Comparison of ENCODE assay signal across 11 cellular contexts in genomic region chr17:40091691-40092397, GRCh38. TPM values are rescaled to one million over a fixed set of nuclear protein-coding genes. Genes with fewer than 3 reads are reported as not detected.
DNase-seq lines count a peak whose midpoint lies in the region; ATAC-seq and TF ChIP-seq lines count a peak whose summit lies in the region.
"Had no signal": no experiment of that assay in that cellular context is flagged by ENCODE, and none has a peak within 500 bp of the region (broad histone marks: within the 10 kb centered on the region; RNA-seq: fewer than 3 reads in every experiment).

No MANE protein-coding gene starts in this region.

- peaks cover 6 to 7% of the 10 kb centered on the region in 2 donors for H3K36me3 Mint-ChIP-seq in activated T-cell treated with anti-CD3 and anti-CD28 coated beads, Interleukin-2, amount 50 U/mL, for 72 hours (ENCODE audit: insufficient read depth in 2 of 2)

- peak overlapping the region; percentile 1 for H3K27ac ChIP-seq in effector memory CD4-positive, alpha-beta T cell (ENCODE audit: insufficient read depth, low read length, poor library complexity, severe bottlenecking)
- H3K27ac ChIP-seq in muscle layer of duodenum (ENCODE audit: low read length) (peak overlapping the region; percentile 16), uterus (peak overlapping the region; percentile 90 to 99)

- peak; percentile 19 for DNase-seq in activated T-cell treated with anti-CD3 and anti-CD28 coated beads, Interleukin-2, amount 50 U/mL, for 1 hour
- DNase-seq in activated T-cell treated with anti-CD3 and anti-CD28 coated beads, Interleukin-2, amount 50 U/mL, for 72 hours: no peak
- no peak for DNase-seq in effector memory CD4-positive, alpha-beta T cell
- peak; percentile 57 to 58 for DNase-seq in uterus
- DNase-seq in NCI-H2029 treated with DMSO at 0.1 percent for 48 hours (lab: John Stamatoyannopoulos, UW): no peak
- no peak for DNase-seq in activated naive CD4-positive, alpha-beta T cell treated with Interleukin-2 at 50 U/mL for 16 hours
- DNase-seq in GDM1 (lab: John Stamatoyannopoulos, UW): no peak
- DNase-seq: activated CD4-positive, alpha-beta T cell treated with anti-CD3 and anti-CD28 coated beads, Interleukin-2, amount 10 ng/mL, durations not matched to agents 7 days and 5 days; activated naive CD8-positive, alpha-beta T cell treated with anti-CD3 and anti-CD28 coated beads, Interleukin-2, amount 50 U/mL, for 24 hours had no signal

- no peaks in the 10 kb centered on the region for H3K9me3 Mint-ChIP-seq in activated T-cell treated with anti-CD3 and anti-CD28 coated beads, Interleukin-2, amount 50 U/mL, for 72 hours
- H3K9me3 Mint-ChIP-seq: activated CD4-positive, alpha-beta T cell treated with anti-CD3 and anti-CD28 coated beads, Interleukin-2, amount 10 ng/mL, durations not matched to agents 7 days and 5 days; activated naive CD8-positive, alpha-beta T cell treated with anti-CD3 and anti-CD28 coated beads, Interleukin-2, amount 50 U/mL, for 24 hours had no signal

- no peaks in the 10 kb centered on the region for H3K27me3 ChIP-seq in effector memory CD4-positive, alpha-beta T cell (replicated peaks; ENCODE audit: control insufficient read depth, insufficient read depth, low read length, poor library complexity, severe bottlenecking)
- no peaks in the 10 kb centered on the region for H3K27me3 ChIP-seq in muscle layer of duodenum (ENCODE audit: low read depth, low read length)
- no peaks in the 10 kb centered on the region for H3K27me3 ChIP-seq in uterus

- H3K4me1 ChIP-seq in effector memory CD4-positive, alpha-beta T cell (ENCODE audit: control insufficient read depth, insufficient read depth, low read length, poor library complexity, severe bottlenecking): peaks cover 23% of the 10 kb centered on the region
- H3K4me1 ChIP-seq in muscle layer of duodenum (ENCODE audit: control insufficient read depth in 1 of 2, insufficient read depth in 2 of 2, low read length in 2 of 2) (peaks cover 8 to 76% of the 10 kb centered on the region in 2 donors), uterus (peaks cover 29 to 41% of the 10 kb centered on the region in 2 donors)

- no peaks in the 10 kb centered on the region for H3K27me3 Mint-ChIP-seq in activated T-cell treated with anti-CD3 and anti-CD28 coated beads, Interleukin-2, amount 50 U/mL, for 72 hours (ENCODE audit: low read depth)
- H3K27me3 Mint-ChIP-seq: activated CD4-positive, alpha-beta T cell treated with anti-CD3 and anti-CD28 coated beads, Interleukin-2, amount 10 ng/mL, durations not matched to agents 7 days and 5 days; activated naive CD8-positive, alpha-beta T cell treated with anti-CD3 and anti-CD28 coated beads, Interleukin-2, amount 50 U/mL, for 24 hours had no signal

- TF ChIP-seq POLR2A in uterus (IDR thresholded peaks at IDR 0.05): no peak

- H3K27ac Mint-ChIP-seq in activated T-cell treated with anti-CD3 and anti-CD28 coated beads, Interleukin-2, amount 50 U/mL, for 72 hours: no peak overlapping the region
- H3K27ac Mint-ChIP-seq: activated CD4-positive, alpha-beta T cell treated with anti-CD3 and anti-CD28 coated beads, Interleukin-2, amount 10 ng/mL, durations not matched to agents 7 days and 5 days; activated naive CD8-positive, alpha-beta T cell treated with anti-CD3 and anti-CD28 coated beads, Interleukin-2, amount 50 U/mL, for 24 hours had no signal

- intact Hi-C loops in uterus (cut with DNase I; ENCODE audit: low total_unique reads): no loop called here

- H3K4me3 ChIP-seq in effector memory CD4-positive, alpha-beta T cell (ENCODE audit: insufficient read depth, low read depth, low read length, poor library complexity, severe bottlenecking): no peak overlapping the region
- H3K4me3 ChIP-seq in muscle layer of duodenum (ENCODE audit: low read depth in 1 of 2, low read length in 2 of 2): no peak overlapping the region
- H3K4me3 ChIP-seq in uterus: no peak overlapping the region
- H3K4me3 ChIP-seq: skin epidermis had no signal

- H3K4me3 Mint-ChIP-seq in activated T-cell treated with anti-CD3 and anti-CD28 coated beads, Interleukin-2, amount 50 U/mL, for 72 hours: no peak overlapping the region
- H3K4me3 Mint-ChIP-seq: activated CD4-positive, alpha-beta T cell treated with anti-CD3 and anti-CD28 coated beads, Interleukin-2, amount 10 ng/mL, durations not matched to agents 7 days and 5 days; activated naive CD8-positive, alpha-beta T cell treated with anti-CD3 and anti-CD28 coated beads, Interleukin-2, amount 50 U/mL, for 24 hours had no signal

- H3K36me3 ChIP-seq in effector memory CD4-positive, alpha-beta T cell (ENCODE audit: control insufficient read depth, insufficient read depth, low read length): peaks cover 71% of the 10 kb centered on the region
- H3K36me3 ChIP-seq in muscle layer of duodenum (ENCODE audit: control insufficient read depth in 1 of 2, insufficient read depth in 2 of 2, low read length in 2 of 2): peaks cover 52 to 64% of the 10 kb centered on the region in 2 donors
- no peaks in the 10 kb centered on the region for H3K36me3 ChIP-seq in uterus

- peaks cover 32% of the 10 kb centered on the region for H3K4me1 Mint-ChIP-seq in activated T-cell treated with anti-CD3 and anti-CD28 coated beads, Interleukin-2, amount 50 U/mL, for 72 hours (ENCODE audit: low read depth)

- no peak for TF ChIP-seq CTCF in uterus (IDR thresholded peaks at IDR 0.05)

- no peaks in the 10 kb centered on the region for H3K9me3 ChIP-seq in effector memory CD4-positive, alpha-beta T cell (ENCODE audit: control insufficient read depth, low read length)
- H3K9me3 ChIP-seq in muscle layer of duodenum (ENCODE audit: control insufficient read depth in 1 of 2, low read length in 2 of 2): no peaks in the 10 kb centered on the region
- H3K9me3 ChIP-seq in uterus: no peaks in the 10 kb centered on the region

- no peak for ATAC-seq in activated T-cell treated with anti-CD3 and anti-CD28 coated beads, Interleukin-2, amount 50 U/mL, for 72 hours (replicated peaks in 1 of 2)
- ATAC-seq: activated naive CD8-positive, alpha-beta T cell treated with anti-CD3 and anti-CD28 coated beads, Interleukin-2, amount 50 U/mL, for 24 hours had no signal

RNA-seq across cellular contexts. Expression of gene NR1D1, which starts 8.5 kb away (rescaled TPM):
- 1 to 10 TPM; 4.5 to 6.3 TPM for total RNA-seq in activated T-cell treated with anti-CD3 and anti-CD28 coated beads, Interleukin-2, amount 50 U/mL, for 72 hours
- total RNA-seq in uterus: 10 to 100 TPM in 1 of 4 donors, 1 to 10 TPM in 3; 2.0 to 92.1 (median 4.7) TPM

RNA-seq across cellular contexts. Expression of gene THRA, which starts 29.1 kb away (rescaled TPM):
- total RNA-seq in activated T-cell treated with anti-CD3 and anti-CD28 coated beads, Interleukin-2, amount 50 U/mL, for 72 hours: 10 to 100 TPM; 12.2 to 14.7 TPM
- 100 to 1,000 TPM in 1 of 4 donors, 10 to 100 TPM in 3; 19.7 to 124 (median 63.1) TPM for total RNA-seq in uterus

RNA-seq across cellular contexts. Expression of gene MSL1, which starts 29.9 kb away (rescaled TPM):
- total RNA-seq in activated T-cell treated with anti-CD3 and anti-CD28 coated beads, Interleukin-2, amount 50 U/mL, for 72 hours: 100 to 1,000 TPM; 115 to 121 TPM
- total RNA-seq in uterus: 100 to 1,000 TPM in 1 of 4 donors, 10 to 100 TPM in 3; 51.0 to 151 (median 77.6) TPM

RNA-seq across cellular contexts. Expression of gene MED24, which starts 37.6 kb away (rescaled TPM):
- total RNA-seq in activated T-cell treated with anti-CD3 and anti-CD28 coated beads, Interleukin-2, amount 50 U/mL, for 72 hours: 10 to 100 TPM; 82.6 to 97.0 TPM
- total RNA-seq in uterus: 100 to 1,000 TPM in 1 of 4 donors, 10 to 100 TPM in 3; 17.6 to 111 (median 44.7) TPM

RNA-seq across cellular contexts. Expression of gene CASC3, which starts 48.5 kb away (rescaled TPM):
- 100 to 1,000 TPM; 106 to 144 TPM for total RNA-seq in activated T-cell treated with anti-CD3 and anti-CD28 coated beads, Interleukin-2, amount 50 U/mL, for 72 hours
- 100 to 1,000 TPM in 2 of 4 donors, 10 to 100 TPM in 2; 33.2 to 166 (median 91.3) TPM for total RNA-seq in uterus

Comparison
In these comparisons a context has a peak if more than half of its experiments do, and no peak if none do; other contexts are left out.
1. DNase-seq: peak in activated T-cell treated with anti-CD3 and anti-CD28 coated beads, Interleukin-2, amount 50 U/mL, for 1 hour (single experiment) and uterus (2 of 2); none in activated T-cell treated with anti-CD3 and anti-CD28 coated beads, Interleukin-2, amount 50 U/mL, for 72 hours (0 of 2), effector memory CD4-positive, alpha-beta T cell (0 of 3), NCI-H2029 treated with DMSO at 0.1 percent for 48 hours (single experiment), activated naive CD4-positive, alpha-beta T cell treated with Interleukin-2 at 50 U/mL for 16 hours (single experiment) and GDM1 (single experiment).
2. H3K27ac ChIP-seq: peak in every context shown above with its lines; median percentile 94 in uterus; 16 in muscle layer of duodenum; 1 in effector memory CD4-positive, alpha-beta T cell.